Comparison of ENCODE assay signal across 8 cellular contexts in genomic region chr19:48993175-48994034, GRCh38. TPM values are rescaled to one million over a fixed set of nuclear protein-coding genes. Genes with fewer than 3 reads are reported as not detected.
DNase-seq lines count a peak whose midpoint lies in the region; ATAC-seq and TF ChIP-seq lines count a peak whose summit lies in the region.

GYS1 (minus strand) TSS chr19:48993309; CDS start chr19:48993112, 197 bp downstream.
RUVBL2 (plus strand) TSS chr19:48993887; CDS start chr19:48993912, 25 bp downstream.

- H3K9me2 ChIP-seq in OCI-LY7 (ENCODE audit: insufficient read depth, low read length), result no peaks in the 10 kb centered on the region

- H2AFZ ChIP-seq in OCI-LY7 (ENCODE audit: low read length), result peak within 1 kb of the TSS; percentile 56

- intact Hi-C loops in OCI-LY7 (cut with micrococcal nuclease; ENCODE audit: unreplicated experiment), result no loop called here

- H3K79me2 ChIP-seq in OCI-LY7 (ENCODE audit: insufficient read depth, low read depth, low read length), result peaks cover 61% of the 10 kb centered on the region

- H4K20me1 ChIP-seq in OCI-LY7 (ENCODE audit: insufficient read depth, low read length), result peaks cover 4% of the 10 kb centered on the region; the same call in 1 of the 2 replicates

- peak within 1 kb of the TSS; percentile 97 for H3K4me3 ChIP-seq in OCI-LY7 (ENCODE audit: low read depth, low read length, poor library complexity, severe bottlenecking)
- H3K4me3 ChIP-seq in mononuclear cell (ENCODE audit: low read length), result peak within 1 kb of the TSS; percentile 90

- H3K4me1 ChIP-seq in OCI-LY7 (ENCODE audit: insufficient read depth, low read length, poor library complexity, severe bottlenecking), result peaks cover 21% of the 10 kb centered on the region
- peaks cover 32% of the 10 kb centered on the region for H3K4me1 ChIP-seq in mononuclear cell (ENCODE audit: insufficient read depth, low read length)

- peak within 1 kb of the TSS; percentile 92 for H3K4me2 ChIP-seq in OCI-LY7 (ENCODE audit: low read length)

- POLR2A ChIA-PET in OCI-LY7 (lab: Charles Lee), result interaction anchor here (0.9 to 1.5 kb wide), 9 partner anchors 10 to 183 kb away, joined by 3 to 7 read pairs (median 4); partner anchors contain the start of genes BAX, BCAT2 and DHDH

- BruUV-seq in OCI-LY7 (replicated peaks; lab: Mats Ljungman, UMichigan), result no TSS peak

- DNase-seq in DMS 273 (lab: John Stamatoyannopoulos, UW; ENCODE audit: unreplicated experiment), result peak; percentile 100
- peak; percentile 98 for DNase-seq in HuH-7.5 (ENCODE audit: low spot score)
- peak; percentile 100 for DNase-seq in OCI-LY7 (ENCODE audit: low spot score)
- peak; percentile 99 for DNase-seq in activated T-cell treated with anti-CD3 and anti-CD28 coated beads for 24 hours (ENCODE audit: low read depth)
- DNase-seq in epidermal melanocyte (ENCODE audit: insufficient read length, low spot score), result peak; percentile 95
- peak; percentile 99 for DNase-seq in stimulated activated CD8-positive, alpha-beta memory T cell treated with anti-CD3 and anti-CD28 coated beads, Interleukin-4, amount 100 ng/mL, for 24 hours (ENCODE audit: low read depth)

- H3K9me3 ChIP-seq in OCI-LY7 (ENCODE audit: low read length), result no peaks in the 10 kb centered on the region
- no peaks in the 10 kb centered on the region for H3K9me3 ChIP-seq in mononuclear cell (ENCODE audit: low read depth, low read length)

- H3K27ac ChIP-seq in OCI-LY7 (ENCODE audit: low read depth, low read length, poor library complexity, severe bottlenecking), result peak within 1 kb of the TSS; percentile 77

- peaks cover 36% of the 10 kb centered on the region for H3K36me3 ChIP-seq in OCI-LY7 (ENCODE audit: insufficient read depth, low read length)

- CTCF ChIA-PET in OCI-LY7 (lab: Charles Lee; ENCODE audit: unreplicated experiment), result interaction anchor here (0.6 to 1.3 kb wide), 3 partner anchors 26 to 177 kb away, joined by 3 to 4 read pairs (median 4); no protein-coding TSS in a partner anchor

- no peaks in the 10 kb centered on the region for H3K27me3 ChIP-seq in mononuclear cell (ENCODE audit: insufficient read depth, low read length)

- TF ChIP-seq CTCF in OCI-LY7 (conservative IDR thresholded peaks at IDR 0.05; ENCODE audit: low read length), result peak; percentile 84

- peak; percentile 84 for ATAC-seq in GM21515 (IDR thresholded peaks at IDR 0.05; ENCODE audit: unreplicated experiment)

RNA-seq across cellular contexts. Expression of gene GYS1, which starts in this region (rescaled TPM):
- total RNA-seq in OCI-LY7 (2014; rRNA removed; shearing (Covaris generic)), result 12.5 and 20.0 TPM in 2 replicates
- 28.9 and 29.9 TPM in 2 replicates for total RNA-seq in OCI-LY7 (2022)
- total RNA-seq in mononuclear cell, result 10.0 TPM

RNA-seq across cellular contexts. Expression of gene RUVBL2, which starts in this region (rescaled TPM):
- 265 and 272 TPM in 2 replicates for total RNA-seq in OCI-LY7 (2014; rRNA removed; shearing (Covaris generic))
- total RNA-seq in OCI-LY7 (2022) (125 and 146 TPM in 2 replicates), mononuclear cell (19.9 TPM)

Comparison
In these comparisons a context has a peak if more than half of its experiments do, and no peak if none do; other contexts are left out.
1. Peak in every context shown above with its lines: DNase-seq, ATAC-seq, H3K4me3 ChIP-seq and H3K27ac ChIP-seq.